In the genomic region with DNA sequence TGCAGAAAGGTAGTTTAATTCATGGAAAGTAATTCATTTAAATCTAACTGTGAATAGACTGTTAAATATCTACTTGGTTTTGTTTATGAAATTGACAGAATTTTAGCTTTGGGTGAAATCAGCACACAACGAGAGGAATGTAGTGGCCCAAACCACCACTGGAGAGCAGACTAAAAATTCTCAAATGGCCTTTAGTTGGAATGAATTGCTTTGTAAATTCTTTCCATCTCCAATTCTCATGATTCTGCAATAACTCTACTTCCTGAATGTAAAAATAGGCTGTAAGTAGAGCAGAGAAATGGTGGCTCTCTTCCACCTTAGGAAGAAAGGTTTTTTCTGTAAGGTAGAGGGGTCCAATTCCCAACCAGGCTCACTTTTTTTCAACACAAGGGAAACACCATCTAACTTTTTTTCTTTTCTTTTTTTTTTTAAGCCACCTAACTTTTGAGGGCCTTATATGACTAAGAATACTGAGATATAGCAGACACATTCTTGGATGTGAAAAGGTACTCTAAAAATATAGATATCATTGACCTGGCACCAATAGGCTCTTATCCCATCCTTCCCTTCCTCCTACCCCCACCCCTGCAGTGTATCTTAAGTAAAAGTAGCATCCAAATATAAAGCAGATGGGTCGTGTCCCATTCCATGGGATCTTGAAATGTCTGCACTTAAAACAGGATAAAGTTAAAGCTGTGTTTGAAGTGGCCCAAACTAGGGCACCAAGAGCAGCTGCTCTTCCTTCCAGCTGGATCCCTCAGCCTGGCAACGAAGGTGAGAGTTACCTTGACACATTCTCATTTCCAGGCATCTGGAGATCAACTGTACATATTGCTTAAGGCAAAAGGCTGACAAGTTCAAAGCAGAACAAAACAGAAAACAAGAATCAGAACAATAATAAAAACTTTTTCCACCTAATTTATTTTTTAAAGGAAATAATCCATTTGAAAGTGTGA, we compare ENCODE assay signal across 1 cellular context.
TF ChIP-seq lines count a peak whose summit lies in the region.

No MANE protein-coding gene starts in this region.

TF ChIP-seq in SK-N-SH, 30 proteins besides CTCF, POLR2A, EP300 and RAD21 (continued from another document):
- TF ChIP-seq, protein P1, sequence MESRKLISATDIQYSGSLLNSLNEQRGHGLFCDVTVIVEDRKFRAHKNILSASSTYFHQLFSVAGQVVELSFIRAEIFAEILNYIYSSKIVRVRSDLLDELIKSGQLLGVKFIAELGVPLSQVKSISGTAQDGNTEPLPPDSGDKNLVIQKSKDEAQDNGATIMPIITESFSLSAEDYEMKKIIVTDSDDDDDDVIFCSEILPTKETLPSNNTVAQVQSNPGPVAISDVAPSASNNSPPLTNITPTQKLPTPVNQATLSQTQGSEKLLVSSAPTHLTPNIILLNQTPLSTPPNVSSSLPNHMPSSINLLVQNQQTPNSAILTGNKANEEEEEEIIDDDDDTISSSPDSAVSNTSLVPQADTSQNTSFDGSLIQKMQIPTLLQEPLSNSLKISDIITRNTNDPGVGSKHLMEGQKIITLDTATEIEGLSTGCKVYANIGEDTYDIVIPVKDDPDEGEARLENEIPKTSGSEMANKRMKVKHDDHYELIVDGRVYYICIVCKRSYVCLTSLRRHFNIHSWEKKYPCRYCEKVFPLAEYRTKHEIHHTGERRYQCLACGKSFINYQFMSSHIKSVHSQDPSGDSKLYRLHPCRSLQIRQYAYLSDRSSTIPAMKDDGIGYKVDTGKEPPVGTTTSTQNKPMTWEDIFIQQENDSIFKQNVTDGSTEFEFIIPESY (IDR thresholded peaks at IDR 0.05; ENCODE audit: borderline replicate concordance, low read depth): no peak
